ENCODE assay signal across 1 cellular context in the genomic region with DNA sequence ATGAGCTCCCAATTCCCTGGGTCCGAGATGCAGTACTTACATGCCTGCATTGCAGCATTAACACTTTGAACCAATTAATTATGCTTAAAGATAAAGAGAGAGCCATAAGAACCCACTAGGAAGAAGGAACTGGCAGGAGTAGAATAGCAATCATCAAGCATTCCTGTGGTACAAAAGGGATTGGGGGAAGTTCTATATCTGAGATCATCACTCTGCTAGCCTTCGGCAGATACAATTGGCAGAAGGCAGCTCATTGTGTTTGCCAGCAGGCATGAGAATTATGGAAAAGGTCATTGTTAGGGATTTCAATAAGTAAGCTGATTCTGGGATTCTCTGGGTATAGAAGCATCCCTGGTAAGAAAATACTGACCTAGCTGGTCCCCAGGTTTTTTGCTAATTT.
TF ChIP-seq lines count a peak whose summit lies in the region.

No MANE protein-coding gene starts in this region.

TF ChIP-seq in GM23338, 12 proteins besides CTCF, POLR2A, EP300 and RAD21 (continued from another document):
- TF ChIP-seq, protein P1, sequence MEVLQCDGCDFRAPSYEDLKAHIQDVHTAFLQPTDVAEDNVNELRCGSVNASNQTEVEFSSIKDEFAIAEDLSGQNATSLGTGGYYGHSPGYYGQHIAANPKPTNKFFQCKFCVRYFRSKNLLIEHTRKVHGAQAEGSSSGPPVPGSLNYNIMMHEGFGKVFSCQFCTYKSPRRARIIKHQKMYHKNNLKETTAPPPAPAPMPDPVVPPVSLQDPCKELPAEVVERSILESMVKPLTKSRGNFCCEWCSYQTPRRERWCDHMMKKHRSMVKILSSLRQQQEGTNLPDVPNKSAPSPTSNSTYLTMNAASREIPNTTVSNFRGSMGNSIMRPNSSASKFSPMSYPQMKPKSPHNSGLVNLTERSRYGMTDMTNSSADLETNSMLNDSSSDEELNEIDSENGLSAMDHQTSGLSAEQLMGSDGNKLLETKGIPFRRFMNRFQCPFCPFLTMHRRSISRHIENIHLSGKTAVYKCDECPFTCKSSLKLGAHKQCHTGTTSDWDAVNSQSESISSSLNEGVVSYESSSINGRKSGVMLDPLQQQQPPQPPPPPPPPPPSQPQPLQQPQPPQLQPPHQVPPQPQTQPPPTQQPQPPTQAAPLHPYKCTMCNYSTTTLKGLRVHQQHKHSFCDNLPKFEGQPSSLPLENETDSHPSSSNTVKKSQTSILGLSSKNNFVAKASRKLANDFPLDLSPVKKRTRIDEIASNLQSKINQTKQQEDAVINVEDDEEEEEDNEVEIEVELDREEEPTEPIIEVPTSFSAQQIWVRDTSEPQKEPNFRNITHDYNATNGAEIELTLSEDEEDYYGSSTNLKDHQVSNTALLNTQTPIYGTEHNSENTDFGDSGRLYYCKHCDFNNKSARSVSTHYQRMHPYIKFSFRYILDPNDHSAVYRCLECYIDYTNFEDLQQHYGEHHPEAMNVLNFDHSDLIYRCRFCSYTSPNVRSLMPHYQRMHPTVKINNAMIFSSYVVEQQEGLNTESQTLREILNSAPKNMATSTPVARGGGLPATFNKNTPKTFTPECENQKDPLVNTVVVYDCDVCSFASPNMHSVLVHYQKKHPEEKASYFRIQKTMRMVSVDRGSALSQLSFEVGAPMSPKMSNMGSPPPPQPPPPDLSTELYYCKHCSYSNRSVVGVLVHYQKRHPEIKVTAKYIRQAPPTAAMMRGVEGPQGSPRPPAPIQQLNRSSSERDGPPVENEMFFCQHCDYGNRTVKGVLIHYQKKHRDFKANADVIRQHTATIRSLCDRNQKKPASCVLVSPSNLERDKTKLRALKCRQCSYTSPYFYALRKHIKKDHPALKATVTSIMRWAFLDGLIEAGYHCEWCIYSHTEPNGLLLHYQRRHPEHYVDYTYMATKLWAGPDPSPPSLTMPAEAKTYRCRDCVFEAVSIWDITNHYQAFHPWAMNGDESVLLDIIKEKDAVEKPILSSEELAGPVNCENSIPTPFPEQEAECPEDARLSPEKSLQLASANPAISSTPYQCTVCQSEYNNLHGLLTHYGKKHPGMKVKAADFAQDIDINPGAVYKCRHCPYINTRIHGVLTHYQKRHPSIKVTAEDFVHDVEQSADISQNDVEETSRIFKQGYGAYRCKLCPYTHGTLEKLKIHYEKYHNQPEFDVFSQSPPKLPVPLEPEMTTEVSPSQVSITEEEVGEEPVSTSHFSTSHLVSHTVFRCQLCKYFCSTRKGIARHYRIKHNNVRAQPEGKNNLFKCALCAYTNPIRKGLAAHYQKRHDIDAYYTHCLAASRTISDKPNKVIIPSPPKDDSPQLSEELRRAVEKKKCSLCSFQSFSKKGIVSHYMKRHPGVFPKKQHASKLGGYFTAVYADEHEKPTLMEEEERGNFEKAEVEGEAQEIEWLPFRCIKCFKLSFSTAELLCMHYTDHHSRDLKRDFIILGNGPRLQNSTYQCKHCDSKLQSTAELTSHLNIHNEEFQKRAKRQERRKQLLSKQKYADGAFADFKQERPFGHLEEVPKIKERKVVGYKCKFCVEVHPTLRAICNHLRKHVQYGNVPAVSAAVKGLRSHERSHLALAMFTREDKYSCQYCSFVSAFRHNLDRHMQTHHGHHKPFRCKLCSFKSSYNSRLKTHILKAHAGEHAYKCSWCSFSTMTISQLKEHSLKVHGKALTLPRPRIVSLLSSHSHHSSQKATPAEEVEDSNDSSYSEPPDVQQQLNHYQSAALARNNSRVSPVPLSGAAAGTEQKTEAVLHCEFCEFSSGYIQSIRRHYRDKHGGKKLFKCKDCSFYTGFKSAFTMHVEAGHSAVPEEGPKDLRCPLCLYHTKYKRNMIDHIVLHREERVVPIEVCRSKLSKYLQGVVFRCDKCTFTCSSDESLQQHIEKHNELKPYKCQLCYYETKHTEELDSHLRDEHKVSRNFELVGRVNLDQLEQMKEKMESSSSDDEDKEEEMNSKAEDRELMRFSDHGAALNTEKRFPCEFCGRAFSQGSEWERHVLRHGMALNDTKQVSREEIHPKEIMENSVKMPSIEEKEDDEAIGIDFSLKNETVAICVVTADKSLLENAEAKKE (CRISPR knock-in tag; IDR thresholded peaks at IDR 0.05) = no peak
- TF ChIP-seq JUNB (IDR thresholded peaks at IDR 0.05; ENCODE audit: unreplicated experiment) = no peak
- no peak for TF ChIP-seq CREB1 (CRISPR knock-in tag; IDR thresholded peaks at IDR 0.05; ENCODE audit: low read depth)
- TF ChIP-seq EZH2 (IDR thresholded peaks at IDR 0.05; ENCODE audit: low read depth, unreplicated experiment) = no peak
